1 cellular context compared by ENCODE assay signal in the genomic region with DNA sequence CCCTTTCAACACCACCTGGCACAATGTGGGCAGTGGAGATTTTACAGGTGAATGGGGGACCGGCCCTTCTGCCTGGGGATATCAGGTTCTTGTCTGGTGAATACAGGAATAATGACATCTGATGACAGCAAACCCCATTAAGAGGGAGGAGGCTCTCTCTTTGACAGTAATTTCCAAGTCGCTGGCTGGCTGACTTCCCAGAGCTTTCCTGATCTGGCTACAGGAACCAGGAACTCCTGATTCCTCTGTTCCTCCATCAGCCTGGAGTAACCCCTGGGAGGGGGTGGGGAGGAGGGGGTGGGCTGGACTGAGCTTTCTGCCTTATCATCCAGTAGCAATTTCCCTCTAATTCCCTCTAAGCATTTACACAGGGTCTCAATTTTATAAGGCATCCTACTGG.
TF ChIP-seq lines count a peak whose summit lies in the region.

No MANE protein-coding gene starts in this region.

TF ChIP-seq in HepG2, 621 proteins besides CTCF, POLR2A, EP300 and RAD21:
- no peak for TF ChIP-seq ZNF44 (CRISPR knock-in tag; IDR thresholded peaks at IDR 0.05)
- no peak for TF ChIP-seq ELF4 (CRISPR knock-in tag; IDR thresholded peaks at IDR 0.05; ENCODE audit: borderline replicate concordance)
- no peak for TF ChIP-seq SIN3B (IDR thresholded peaks at IDR 0.05; ENCODE audit: low read length)
- TF ChIP-seq ZMAT5 (CRISPR knock-in tag; IDR thresholded peaks at IDR 0.05; ENCODE audit: borderline replicate concordance, low read depth), result no peak
- TF ChIP-seq MED8 (CRISPR knock-in tag; IDR thresholded peaks at IDR 0.05; ENCODE audit: insufficient replicate concordance), result no peak
- no peak for TF ChIP-seq NFYB (CRISPR knock-in tag; IDR thresholded peaks at IDR 0.05)
- no peak for TF ChIP-seq ZNF275 (CRISPR knock-in tag; IDR thresholded peaks at IDR 0.05; ENCODE audit: borderline replicate concordance)
- TF ChIP-seq, protein P1, sequence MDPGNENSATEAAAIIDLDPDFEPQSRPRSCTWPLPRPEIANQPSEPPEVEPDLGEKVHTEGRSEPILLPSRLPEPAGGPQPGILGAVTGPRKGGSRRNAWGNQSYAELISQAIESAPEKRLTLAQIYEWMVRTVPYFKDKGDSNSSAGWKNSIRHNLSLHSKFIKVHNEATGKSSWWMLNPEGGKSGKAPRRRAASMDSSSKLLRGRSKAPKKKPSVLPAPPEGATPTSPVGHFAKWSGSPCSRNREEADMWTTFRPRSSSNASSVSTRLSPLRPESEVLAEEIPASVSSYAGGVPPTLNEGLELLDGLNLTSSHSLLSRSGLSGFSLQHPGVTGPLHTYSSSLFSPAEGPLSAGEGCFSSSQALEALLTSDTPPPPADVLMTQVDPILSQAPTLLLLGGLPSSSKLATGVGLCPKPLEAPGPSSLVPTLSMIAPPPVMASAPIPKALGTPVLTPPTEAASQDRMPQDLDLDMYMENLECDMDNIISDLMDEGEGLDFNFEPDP (CRISPR knock-in tag; conservative IDR thresholded peaks at IDR 0.05), result no peak
- TF ChIP-seq ZNF569 (CRISPR knock-in tag; IDR thresholded peaks at IDR 0.05; ENCODE audit: borderline replicate concordance), result no peak
- TF ChIP-seq FOXJ3 (CRISPR knock-in tag; IDR thresholded peaks at IDR 0.05; ENCODE audit: borderline replicate concordance), result no peak
- no peak for TF ChIP-seq SP1 (IDR thresholded peaks at IDR 0.05)
- no peak for TF ChIP-seq SP1 (CRISPR knock-in tag; IDR thresholded peaks at IDR 0.05)
- TF ChIP-seq, protein P2, sequence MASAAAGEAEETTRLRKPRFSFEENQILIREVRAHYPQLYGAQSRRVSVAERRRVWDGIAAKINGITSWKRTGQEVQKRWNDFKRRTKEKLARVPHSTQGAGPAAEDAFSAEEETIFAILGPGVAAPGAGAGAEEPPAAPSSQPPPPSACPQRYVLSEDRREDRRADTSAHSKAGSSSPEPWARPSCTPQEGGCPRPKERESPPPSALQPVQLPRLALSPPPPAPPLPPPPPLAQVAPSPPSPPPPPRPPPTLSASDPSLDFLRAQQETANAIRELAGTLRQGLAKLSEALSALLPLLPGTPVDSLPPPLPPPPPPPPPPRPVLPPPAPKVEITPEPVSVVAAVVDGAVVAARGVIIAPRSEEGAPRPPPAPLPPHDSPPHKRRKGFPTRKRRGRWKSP (CRISPR knock-in tag; IDR thresholded peaks at IDR 0.05), result no peak
- TF ChIP-seq DBP (CRISPR knock-in tag; IDR thresholded peaks at IDR 0.05; ENCODE audit: not compliant biosample characterization), result no peak
- TF ChIP-seq EEA1 (CRISPR knock-in tag; IDR thresholded peaks at IDR 0.05; ENCODE audit: borderline replicate concordance), result no peak
- TF ChIP-seq TGIF2 (CRISPR knock-in tag; IDR thresholded peaks at IDR 0.05), result no peak
- no peak for TF ChIP-seq RBM22 (optimal IDR thresholded peaks at IDR 0.05; ENCODE audit: low read length)
- no peak for TF ChIP-seq GATA4 (IDR thresholded peaks at IDR 0.05; ENCODE audit: borderline replicate concordance, low read depth)
